Comparison of ENCODE assay signal across 8 cellular contexts in genomic region chr17:42548070-42548837, GRCh38. TPM values are rescaled to one million over a fixed set of nuclear protein-coding genes. Genes with fewer than 3 reads are reported as not detected.
DNase-seq lines count a peak whose midpoint lies in the region; FAIRE-seq and TF ChIP-seq lines count a peak whose summit lies in the region.

No MANE protein-coding gene starts in this region.

- H3K9me3 ChIP-seq in HUES6 (ENCODE audit: control insufficient read depth, insufficient read depth, low read depth, low read length): no peaks in the 10 kb centered on the region
- H3K9me3 ChIP-seq in mesenchymal stem cell (ENCODE audit: control insufficient read depth, low read length): no peaks in the 10 kb centered on the region

- no peaks in the 10 kb centered on the region for H3K27me3 ChIP-seq in HUES6 (ENCODE audit: control insufficient read depth, insufficient read depth, low read length)
- H3K27me3 ChIP-seq in mesenchymal stem cell (ENCODE audit: control insufficient read depth in 1 of 2, insufficient read depth in 1 of 2, low read length in 2 of 2): peaks cover 0 to 5% of the 10 kb centered on the region in 2 experiments

- H4K91ac ChIP-seq in mesenchymal stem cell (ENCODE audit: low read length): peak overlapping the region; percentile 61

- H3K14ac ChIP-seq in mesenchymal stem cell (ENCODE audit: low read length in 2 of 2): peak overlapping the region in 1 of 2 experiments; percentile 79

- no peak for TF ChIP-seq CTCF in WI38 (IDR thresholded peaks at IDR 0.05; ENCODE audit: low read depth, low read length)

- H3K36me3 ChIP-seq in HUES6 (ENCODE audit: control insufficient read depth, insufficient read depth, low read length): peaks cover 12% of the 10 kb centered on the region
- peaks cover 22 to 34% of the 10 kb centered on the region in 2 experiments for H3K36me3 ChIP-seq in mesenchymal stem cell (ENCODE audit: control insufficient read depth in 1 of 2, insufficient read depth in 2 of 2, low read depth in 1 of 2, low read length in 2 of 2)

- no peak overlapping the region for H3K27ac ChIP-seq in HUES6 (ENCODE audit: low read depth, low read length)
- H3K27ac ChIP-seq in mesenchymal stem cell (ENCODE audit: low read length, poor library complexity, severe bottlenecking): no peak overlapping the region

- H2AK5ac ChIP-seq in mesenchymal stem cell (ENCODE audit: low read length, severe bottlenecking): no peak overlapping the region

- WGBS in mesenchymal stem cell: 11% methylated on average over 56 of the region's 74 CpGs

- peak overlapping the region in 1 of 2 experiments; percentile 25 for H2BK12ac ChIP-seq in mesenchymal stem cell (ENCODE audit: low read length in 2 of 2)

- H4K8ac ChIP-seq in mesenchymal stem cell (ENCODE audit: low read length): peak overlapping the region; percentile 40

- peak overlapping the region; percentile 21 for H3K9ac ChIP-seq in HUES6 (ENCODE audit: low read length)
- H3K9ac ChIP-seq in mesenchymal stem cell (ENCODE audit: low read length): no peak overlapping the region

- H2BK15ac ChIP-seq in mesenchymal stem cell (ENCODE audit: low read depth, poor library complexity, severe bottlenecking): no peak overlapping the region

- H2BK120ac ChIP-seq in mesenchymal stem cell (ENCODE audit: low read depth, low read length): peak overlapping the region; percentile 34

- H3K4me2 ChIP-seq in mesenchymal stem cell (ENCODE audit: low read length, poor library complexity, severe bottlenecking): peak overlapping the region; percentile 57

- H2BK5ac ChIP-seq in mesenchymal stem cell (ENCODE audit: low read depth, low read length, poor library complexity, severe bottlenecking): no peak overlapping the region

- peak; percentile 94 for FAIRE-seq in GM18507 (lab: Jason Lieb, UNC)

- H3K4me1 ChIP-seq in HUES6 (ENCODE audit: control insufficient read depth, insufficient read depth, low read length) (peaks cover 3% of the 10 kb centered on the region; the same call in 1 of the 2 replicates), mesenchymal stem cell (ENCODE audit: control insufficient read depth, insufficient read depth, low read depth, low read length) (peaks cover 15% of the 10 kb centered on the region)

- H3K4ac ChIP-seq in mesenchymal stem cell (ENCODE audit: low read depth in 1 of 2, low read length in 2 of 2): peak overlapping the region in 1 of 2 experiments; percentile 66

- H3K4me3 ChIP-seq in HUES6 (ENCODE audit: low read depth, low read length) (peak overlapping the region; percentile 49), WI38 (ENCODE audit: low read depth, low read length) (peak overlapping the region; percentile 20; the same call in 1 of the 2 replicates), mesenchymal stem cell (ENCODE audit: insufficient read depth in 1 of 2, low read depth in 1 of 2, low read length in 2 of 2) (peak overlapping the region in 1 of 2 experiments; percentile 40)

- peak overlapping the region; percentile 6 for H2AFZ ChIP-seq in mesenchymal stem cell (ENCODE audit: low read depth, low read length)

- peak overlapping the region in 1 of 2 experiments; percentile 77 for H3K23ac ChIP-seq in mesenchymal stem cell (ENCODE audit: low read length in 2 of 2)

- peak overlapping the region; percentile 66 to 88 for H3K18ac ChIP-seq in mesenchymal stem cell (ENCODE audit: low read depth in 1 of 2, low read length in 2 of 2)

- DNase-seq in GM18507 (ENCODE audit: extremely low spot score, insufficient read length, low read depth): peak; percentile 90
- DNase-seq in central memory CD4-positive, alpha-beta T cell: peak; percentile 69
- DNase-seq in mesenchymal stem cell: peak; percentile 53
- peak; percentile 55 to 77 for DNase-seq in stimulated activated CD8-positive, alpha-beta memory T cell treated with anti-CD3 and anti-CD28 coated beads, Interleukin-7, amount 100 ng/mL, for 48 hours (ENCODE audit: extremely low read depth in 1 of 2, low read depth in 1 of 2)
- no peak for DNase-seq in ureter (ENCODE audit: low spot score)
- DNase-seq in GM19240 (ENCODE audit: insufficient read length, low spot score): no peak

- peaks cover 16% of the 10 kb centered on the region for H3K79me1 ChIP-seq in mesenchymal stem cell (replicated peaks; ENCODE audit: low read length, poor library complexity, severe bottlenecking)

RNA-seq across cellular contexts. Expression of gene HSD17B1, which starts 4.5 kb away (rescaled TPM):
- polyA plus RNA-seq in mesenchymal stem cell (2013, experiment 1 of 2): 0.57 TPM
- 0.59 TPM for polyA plus RNA-seq in mesenchymal stem cell (2013, experiment 2 of 2)
- total RNA-seq in ureter: 3.6 TPM

RNA-seq across cellular contexts. Expression of gene NAGLU, which starts 12.2 kb away (rescaled TPM):
- polyA plus RNA-seq in mesenchymal stem cell (2013, experiment 1 of 2): 51.2 TPM
- 52.1 TPM for polyA plus RNA-seq in mesenchymal stem cell (2013, experiment 2 of 2)
- 33.1 TPM for total RNA-seq in ureter

RNA-seq across cellular contexts. Expression of gene COASY, which starts 13.7 kb away (rescaled TPM):
- polyA plus RNA-seq in mesenchymal stem cell (2013, experiment 1 of 2): 77.2 TPM
- polyA plus RNA-seq in mesenchymal stem cell (2013, experiment 2 of 2): 75.7 TPM
- total RNA-seq in ureter: 77.0 TPM

RNA-seq across cellular contexts. Expression of gene MLX, which starts 18.6 kb away (rescaled TPM):
- 45.3 TPM for polyA plus RNA-seq in mesenchymal stem cell (2013, experiment 1 of 2)
- polyA plus RNA-seq in mesenchymal stem cell (2013, experiment 2 of 2): 45.3 TPM
- 53.8 TPM for total RNA-seq in ureter

RNA-seq across cellular contexts. Expression of gene PSMC3IP, which starts 29.3 kb away (rescaled TPM):
- polyA plus RNA-seq in mesenchymal stem cell (2013, experiment 1 of 2): 5.2 TPM
- 4.7 TPM for polyA plus RNA-seq in mesenchymal stem cell (2013, experiment 2 of 2)
- total RNA-seq in ureter: 4.3 TPM

Comparison
In these comparisons a context has a peak if more than half of its experiments do, and no peak if none do; other contexts are left out.
1. DNase-seq: peak in GM18507 (single experiment), central memory CD4-positive, alpha-beta T cell (single experiment), mesenchymal stem cell (single experiment) and stimulated activated CD8-positive, alpha-beta memory T cell treated with anti-CD3 and anti-CD28 coated beads, Interleukin-7, amount 100 ng/mL, for 48 hours (2 of 2); none in ureter (single experiment) and GM19240 (single experiment).